8 cellular contexts compared by ENCODE assay signal in the genomic region with DNA sequence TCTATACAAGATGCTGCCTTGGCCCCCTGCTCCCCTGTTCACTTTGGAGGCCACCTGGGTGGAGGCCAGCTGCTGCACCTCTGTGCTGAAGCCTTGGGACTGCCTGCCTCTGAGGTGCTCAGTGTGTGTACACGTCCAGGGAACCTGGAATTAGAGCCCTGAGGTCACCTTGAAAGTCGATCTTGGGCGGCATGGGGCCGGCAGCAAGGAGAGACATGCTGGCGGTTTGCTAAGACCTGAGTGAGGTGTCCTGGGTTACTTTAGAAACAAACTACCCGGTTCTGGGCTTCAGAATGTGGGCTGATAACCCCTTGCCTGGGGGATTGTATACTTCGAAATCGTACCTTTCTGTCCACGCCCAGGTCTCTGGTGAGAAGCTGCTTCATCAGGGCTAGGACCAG. TPM values are rescaled to one million over a fixed set of nuclear protein-coding genes. Genes with fewer than 3 reads are reported as not detected.
A peak's percentile ranks its signal among the peaks of the same experiment; 100 is the strongest.
DNase-seq lines count a peak whose midpoint lies in the region; ATAC-seq, FAIRE-seq and TF ChIP-seq lines count a peak whose summit lies in the region.

No MANE protein-coding gene starts in this region.

- intact Hi-C loops in activated T-helper 2 cell treated with anti-CD3 and anti-CD28 coated beads, Interferon-gamma antibody, Interleukin-2, Interleukin-4, amounts not matched to agents 10 μg/mL and 5 μg/mL and 100 μg/mL, durations not matched to agents 14 hours and 24 hours and 36 hours (cut with micrococcal nuclease) = loop anchor here (1.0 to 5.0 kb wide), 4 partner anchors 31 to 124 kb away; no protein-coding TSS in a partner anchor

- H3K4me2 ChIP-seq in hepatocyte = peak overlapping the region; percentile 63

- POLR2A ChIA-PET in HEK293 (lab: Yijun Ruan, JAX) = interaction anchor here (0.9 to 2.0 kb wide), 4 partner anchors 84 to 147 kb away, joined by 3 to 10 read pairs (median 5); a partner anchor contains a TSS

- DNase-seq in activated T-helper 2 cell treated with anti-CD3 and anti-CD28 coated beads, Interferon-gamma antibody, Interleukin-2, Interleukin-4, amounts not matched to agents 10 μg/mL and 5 μg/mL and 100 μg/mL, durations not matched to agents 14 hours and 24 hours and 36 hours (ENCODE audit: low spot score) = no peak
- DNase-seq in hepatocyte (ENCODE audit: low spot score) (peak; percentile 31), small intestine (no peak), NCI-H774 (lab: John Stamatoyannopoulos, UW) (no peak), activated gamma-delta T cell (lab: John Stamatoyannopoulos, UW) (no peak)

- H3K36me3 Mint-ChIP-seq in activated T-helper 2 cell treated with anti-CD3 and anti-CD28 coated beads, Interferon-gamma antibody, Interleukin-2, Interleukin-4, amounts not matched to agents 10 μg/mL and 5 μg/mL and 100 μg/mL, durations not matched to agents 14 hours and 24 hours and 36 hours (ENCODE audit: low read depth) = peaks cover 26% of the 10 kb centered on the region

- TF ChIP-seq CTCF in HEK293 (tag by site-specific recombination; IDR thresholded peaks at IDR 0.05) (no peak), hepatocyte (IDR thresholded peaks at IDR 0.05; ENCODE audit: poor library complexity) (no peak)

- peaks cover 36% of the 10 kb centered on the region for H3K4me1 Mint-ChIP-seq in activated T-helper 2 cell treated with anti-CD3 and anti-CD28 coated beads, Interferon-gamma antibody, Interleukin-2, Interleukin-4, amounts not matched to agents 10 μg/mL and 5 μg/mL and 100 μg/mL, durations not matched to agents 14 hours and 24 hours and 36 hours (ENCODE audit: low read depth)

- H3K27ac ChIP-seq in HEK293 (ENCODE audit: extremely low read depth, low read depth, low read length) (no peak overlapping the region), hepatocyte (peak overlapping the region; percentile 95), small intestine (ENCODE audit: low read depth in 1 of 2, low read length in 1 of 2) (peak overlapping the region; percentile 52 to 93)

- ATAC-seq in GM21529 (IDR thresholded peaks at IDR 0.05; ENCODE audit: unreplicated experiment) (no peak), GM21825 (IDR thresholded peaks at IDR 0.05; ENCODE audit: unreplicated experiment) (no peak)

- peaks cover 11% of the 10 kb centered on the region for H3K4me1 ChIP-seq in HEK293 (ENCODE audit: control insufficient read depth, insufficient read depth, low read length)
- peaks cover 50% of the 10 kb centered on the region for H3K4me1 ChIP-seq in hepatocyte (ENCODE audit: insufficient read depth)
- H3K4me1 ChIP-seq in small intestine (ENCODE audit: control insufficient read depth in 2 of 2, insufficient read depth in 1 of 2, low read depth in 1 of 2, low read length in 1 of 2) = peaks cover 8 to 9% of the 10 kb centered on the region in 2 donors

- H3K36me3 ChIP-seq in HEK293 (ENCODE audit: control insufficient read depth in 2 of 2, insufficient read depth in 1 of 2, low read length in 2 of 2) = peaks cover 0 to 43% of the 10 kb centered on the region in 2 experiments; a peak in 2 of 3 replicates
- H3K36me3 ChIP-seq in hepatocyte (replicated peaks; ENCODE audit: insufficient read depth, low read depth) = no peaks in the 10 kb centered on the region
- peaks cover 13% of the 10 kb centered on the region in 2 donors for H3K36me3 ChIP-seq in small intestine (ENCODE audit: control insufficient read depth in 2 of 2, insufficient read depth in 2 of 2, low read length in 2 of 2)

- no peak for FAIRE-seq in small intestine (lab: Jason Lieb, UNC)

- H3K79me2 ChIP-seq in hepatocyte = peaks cover 37% of the 10 kb centered on the region

- no peaks in the 10 kb centered on the region for H4K20me1 ChIP-seq in hepatocyte (ENCODE audit: insufficient read depth, poor library complexity, severe bottlenecking)

- H3K9me2 ChIP-seq in hepatocyte (replicated peaks; ENCODE audit: insufficient read depth) = no peaks in the 10 kb centered on the region

- H3K4me3 Mint-ChIP-seq in activated T-helper 2 cell treated with anti-CD3 and anti-CD28 coated beads, Interferon-gamma antibody, Interleukin-2, Interleukin-4, amounts not matched to agents 10 μg/mL and 5 μg/mL and 100 μg/mL, durations not matched to agents 14 hours and 24 hours and 36 hours (ENCODE audit: low read depth) = peak overlapping the region; percentile 13

- no peaks in the 10 kb centered on the region for H3K27me3 Mint-ChIP-seq in activated T-helper 2 cell treated with anti-CD3 and anti-CD28 coated beads, Interferon-gamma antibody, Interleukin-2, Interleukin-4, amounts not matched to agents 10 μg/mL and 5 μg/mL and 100 μg/mL, durations not matched to agents 14 hours and 24 hours and 36 hours (ENCODE audit: low read depth)

- no peaks in the 10 kb centered on the region for H3K9me3 Mint-ChIP-seq in activated T-helper 2 cell treated with anti-CD3 and anti-CD28 coated beads, Interferon-gamma antibody, Interleukin-2, Interleukin-4, amounts not matched to agents 10 μg/mL and 5 μg/mL and 100 μg/mL, durations not matched to agents 14 hours and 24 hours and 36 hours

- H2AFZ ChIP-seq in hepatocyte = no peak overlapping the region

- no peaks in the 10 kb centered on the region for H3K27me3 ChIP-seq in hepatocyte
- no peaks in the 10 kb centered on the region for H3K27me3 ChIP-seq in small intestine (ENCODE audit: control insufficient read depth in 2 of 2, insufficient read depth in 2 of 2, low read length in 2 of 2)

- 70% methylated on average over 9 of the region's 9 CpGs for WGBS in hepatocyte (ENCODE audit: low lambda C conversion rate, missing lambda C conversion rate)
- WGBS in small intestine, 3 donors = 56 to 72% (median 57%) methylated on average over 9 of the region's 9 CpGs

- no peaks in the 10 kb centered on the region for H3K9me3 ChIP-seq in HEK293 (ENCODE audit: control insufficient read depth, insufficient read depth, low read depth, low read length)
- H3K9me3 ChIP-seq in hepatocyte (ENCODE audit: low read depth) = no peaks in the 10 kb centered on the region
- H3K9me3 ChIP-seq in small intestine (ENCODE audit: control insufficient read depth, low read depth) = no peaks in the 10 kb centered on the region

- H3K4me3 ChIP-seq in HEK293 (ENCODE audit: low read depth, low read length) = no peak overlapping the region
- H3K4me3 ChIP-seq in hepatocyte = no peak overlapping the region
- no peak overlapping the region for H3K4me3 ChIP-seq in small intestine (ENCODE audit: low read depth in 1 of 2, low read length in 2 of 2)

- CTCF ChIA-PET in HEK293 (lab: Yijun Ruan, JAX) = interaction anchor here (0.6 to 2.7 kb wide), 31 partner anchors 10 to 452 kb away, joined by 3 to 49 read pairs (median 5); a partner anchor contains a TSS

- peak overlapping the region; percentile 98 for H3K27ac Mint-ChIP-seq in activated T-helper 2 cell treated with anti-CD3 and anti-CD28 coated beads, Interferon-gamma antibody, Interleukin-2, Interleukin-4, amounts not matched to agents 10 μg/mL and 5 μg/mL and 100 μg/mL, durations not matched to agents 14 hours and 24 hours and 36 hours

TF ChIP-seq in HEK293, 187 proteins besides CTCF, POLR2A, EP300 and RAD21 (continues in another document):
- TF ChIP-seq ZBTB20 (tag by site-specific recombination; IDR thresholded peaks at IDR 0.05) = no peak
- TF ChIP-seq GLIS1 (tag by site-specific recombination; IDR thresholded peaks at IDR 0.05) = 0 out of 2 replicates have a peak, but pooled peaks have one; percentile 19
- TF ChIP-seq SP2 (tag by site-specific recombination; IDR thresholded peaks at IDR 0.05) = no peak
- TF ChIP-seq KLF10 (tag by site-specific recombination; IDR thresholded peaks at IDR 0.05) = no peak
- TF ChIP-seq WT1 (tag by site-specific recombination; IDR thresholded peaks at IDR 0.05) = no peak
- no peak for TF ChIP-seq ZEB2 (tag by site-specific recombination; IDR thresholded peaks at IDR 0.05)
- TF ChIP-seq, protein P1, sequence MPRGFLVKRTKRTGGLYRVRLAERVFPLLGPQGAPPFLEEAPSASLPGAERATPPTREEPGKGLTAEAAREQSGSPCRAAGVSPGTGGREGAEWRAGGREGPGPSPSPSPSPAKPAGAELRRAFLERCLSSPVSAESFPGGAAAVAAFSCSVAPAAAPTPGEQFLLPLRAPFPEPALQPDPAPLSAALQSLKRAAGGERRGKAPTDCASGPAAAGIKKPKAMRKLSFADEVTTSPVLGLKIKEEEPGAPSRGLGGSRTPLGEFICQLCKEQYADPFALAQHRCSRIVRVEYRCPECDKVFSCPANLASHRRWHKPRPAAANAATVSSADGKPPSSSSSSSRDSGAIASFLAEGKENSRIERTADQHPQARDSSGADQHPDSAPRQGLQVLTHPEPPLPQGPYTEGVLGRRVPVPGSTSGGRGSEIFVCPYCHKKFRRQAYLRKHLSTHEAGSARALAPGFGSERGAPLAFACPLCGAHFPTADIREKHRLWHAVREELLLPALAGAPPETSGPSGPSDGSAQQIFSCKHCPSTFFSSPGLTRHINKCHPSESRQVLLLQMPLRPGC (tag by site-specific recombination; IDR thresholded peaks at IDR 0.05) = no peak
- no peak for TF ChIP-seq ZSCAN30 (tag by site-specific recombination; IDR thresholded peaks at IDR 0.05)
- TF ChIP-seq ZNF701 (tag by site-specific recombination; IDR thresholded peaks at IDR 0.05) = no peak
- TF ChIP-seq ZIC2 (tag by site-specific recombination; IDR thresholded peaks at IDR 0.05) = peak; percentile 33; the same call in 1 of the 2 replicates
- no peak for TF ChIP-seq ZNF677 (tag by site-specific recombination; IDR thresholded peaks at IDR 0.05)

RNA-seq across cellular contexts. Expression of a gene that starts 25.5 kb away (rescaled TPM):
- 2.6 and 2.9 TPM in 2 replicates for total RNA-seq in activated T-helper 2 cell treated with anti-CD3 and anti-CD28 coated beads, Interferon-gamma antibody, Interleukin-2, Interleukin-4, amounts not matched to agents 10 μg/mL and 5 μg/mL and 100 μg/mL, durations not matched to agents 14 hours and 24 hours and 36 hours
- total RNA-seq in hepatocyte = 0.87 and 1.1 TPM in 2 replicates
- polyA plus RNA-seq in hepatocyte (1.3 TPM in 1 of 2 replicates, not detected in the other), small intestine (1 to 10 TPM; 1.9 to 3.4 (median 2.0) TPM)

RNA-seq across cellular contexts. Expression of a gene that starts 26.2 kb away (rescaled TPM):
- 381 and 393 TPM in 2 replicates for total RNA-seq in activated T-helper 2 cell treated with anti-CD3 and anti-CD28 coated beads, Interferon-gamma antibody, Interleukin-2, Interleukin-4, amounts not matched to agents 10 μg/mL and 5 μg/mL and 100 μg/mL, durations not matched to agents 14 hours and 24 hours and 36 hours
- total RNA-seq in hepatocyte = 46.3 and 80.4 TPM in 2 replicates
- polyA plus RNA-seq in hepatocyte (598 and 615 TPM in 2 replicates), small intestine (100 to 1,000 TPM; 337 to 344 (median 341) TPM)

RNA-seq across cellular contexts. Expression of a gene that starts 38.9 kb away (rescaled TPM):
- 9.0 and 9.7 TPM in 2 replicates for total RNA-seq in activated T-helper 2 cell treated with anti-CD3 and anti-CD28 coated beads, Interferon-gamma antibody, Interleukin-2, Interleukin-4, amounts not matched to agents 10 μg/mL and 5 μg/mL and 100 μg/mL, durations not matched to agents 14 hours and 24 hours and 36 hours
- 0.72 and 3.0 TPM in 2 replicates for total RNA-seq in hepatocyte
- polyA plus RNA-seq in hepatocyte (12.5 and 14.0 TPM in 2 replicates), small intestine (10 to 100 TPM; 11.2 to 44.1 (median 23.8) TPM)

RNA-seq across cellular contexts. Expression of a gene that starts 48.3 kb away (rescaled TPM):
- total RNA-seq in activated T-helper 2 cell treated with anti-CD3 and anti-CD28 coated beads, Interferon-gamma antibody, Interleukin-2, Interleukin-4, amounts not matched to agents 10 μg/mL and 5 μg/mL and 100 μg/mL, durations not matched to agents 14 hours and 24 hours and 36 hours = 0.14 and 0.21 TPM in 2 replicates
- 5.4 and 5.7 TPM in 2 replicates for total RNA-seq in hepatocyte
- 16.5 and 22.5 TPM in 2 replicates for polyA plus RNA-seq in hepatocyte
- polyA plus RNA-seq in small intestine = under 1 TPM in 1 of 3 donors, not detected in 2; 0.09 TPM
